ENCODE assay signal across 2 cellular contexts in the genomic region with DNA sequence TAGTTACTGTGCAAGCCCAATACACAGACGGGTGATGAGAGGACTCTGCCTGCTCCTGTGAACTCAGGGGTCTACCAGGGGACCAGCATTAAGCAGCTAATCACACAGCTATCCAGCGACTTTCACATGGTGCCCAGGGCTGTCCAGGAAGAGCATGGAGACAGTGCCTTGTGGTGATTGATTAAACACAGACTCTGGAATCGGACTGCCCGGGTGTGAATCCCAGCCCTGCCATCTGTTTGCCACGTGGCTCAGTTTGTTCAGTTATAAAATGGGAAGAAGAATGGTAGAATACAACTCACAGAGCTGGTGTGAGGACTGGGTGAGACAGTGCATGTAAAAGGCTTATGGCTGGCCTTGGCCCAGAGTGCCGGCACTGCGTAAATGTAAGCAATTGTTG.
TF ChIP-seq lines count a peak whose summit lies in the region.

No MANE protein-coding gene starts in this region.

TF ChIP-seq in SK-N-SH, 30 proteins besides CTCF, POLR2A, EP300 and RAD21 (continued from another document):
- TF ChIP-seq PBX3 (IDR thresholded peaks at IDR 0.05) = peak; percentile 3; the same call in 1 of the 2 replicates

TF ChIP-seq in SK-N-SH treated with all-trans-retinoic acid at 6 μM for 48 hours, 23 proteins besides CTCF, POLR2A, EP300 and RAD21 (continued from another document):
- TF ChIP-seq, protein P1, sequence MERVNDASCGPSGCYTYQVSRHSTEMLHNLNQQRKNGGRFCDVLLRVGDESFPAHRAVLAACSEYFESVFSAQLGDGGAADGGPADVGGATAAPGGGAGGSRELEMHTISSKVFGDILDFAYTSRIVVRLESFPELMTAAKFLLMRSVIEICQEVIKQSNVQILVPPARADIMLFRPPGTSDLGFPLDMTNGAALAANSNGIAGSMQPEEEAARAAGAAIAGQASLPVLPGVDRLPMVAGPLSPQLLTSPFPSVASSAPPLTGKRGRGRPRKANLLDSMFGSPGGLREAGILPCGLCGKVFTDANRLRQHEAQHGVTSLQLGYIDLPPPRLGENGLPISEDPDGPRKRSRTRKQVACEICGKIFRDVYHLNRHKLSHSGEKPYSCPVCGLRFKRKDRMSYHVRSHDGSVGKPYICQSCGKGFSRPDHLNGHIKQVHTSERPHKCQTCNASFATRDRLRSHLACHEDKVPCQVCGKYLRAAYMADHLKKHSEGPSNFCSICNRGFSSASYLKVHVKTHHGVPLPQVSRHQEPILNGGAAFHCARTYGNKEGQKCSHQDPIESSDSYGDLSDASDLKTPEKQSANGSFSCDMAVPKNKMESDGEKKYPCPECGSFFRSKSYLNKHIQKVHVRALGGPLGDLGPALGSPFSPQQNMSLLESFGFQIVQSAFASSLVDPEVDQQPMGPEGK (CRISPR knock-in tag; IDR thresholded peaks at IDR 0.05; ENCODE audit: borderline replicate concordance) = no peak
- TF ChIP-seq RARB (CRISPR knock-in tag; IDR thresholded peaks at IDR 0.05) = no peak
TF ChIP-seq in SK-N-SH treated with all-trans-retinoic acid at 6 μM for 48 hours: peak in this region for 0.
